ENCODE assay signal across 1 cellular context in genomic region chr1:26181586-26182371, GRCh38.
TF ChIP-seq lines count a peak whose summit lies in the region.

No MANE protein-coding gene starts in this region.

TF ChIP-seq in GM12878, 131 proteins besides CTCF, POLR2A, EP300 and RAD21:
- TF ChIP-seq ZBTB33 (IDR thresholded peaks at IDR 0.05) (no peak), BRCA1 (IDR thresholded peaks at IDR 0.05; ENCODE audit: low read depth, low read length) (no peak), IKZF2 (IDR thresholded peaks at IDR 0.05) (no peak), MTA2 (IDR thresholded peaks at IDR 0.05; ENCODE audit: low read depth) (no peak), CBFB (IDR thresholded peaks at IDR 0.05; ENCODE audit: low read depth) (no peak)
